Comparison of ENCODE assay signal across 11 cellular contexts in genomic region chr3:29453278-29453961, GRCh38.
DNase-seq lines count a peak whose midpoint lies in the region; ATAC-seq and TF ChIP-seq lines count a peak whose summit lies in the region.
"Had no signal": no experiment of that assay in that cellular context is flagged by ENCODE, and none has a peak within 500 bp of the region (broad histone marks: within the 10 kb centered on the region; RNA-seq: fewer than 3 reads in every experiment).

No MANE protein-coding gene starts in this region.

- CTCF ChIA-PET in activated CD4-positive, alpha-beta memory T cell treated with anti-CD3 and anti-CD28 coated beads, Interleukin-2, amount 10 ng/mL, durations not matched to agents 7 days and 5 days (lab: Charles Lee), result no interaction called here

- no peak overlapping the region for H3K9ac ChIP-seq in subcutaneous abdominal adipose tissue (ENCODE audit: low read length in 5 of 5)

- H3K36me3 ChIP-seq in ascending aorta (no peaks in the 10 kb centered on the region), subcutaneous abdominal adipose tissue (ENCODE audit: control insufficient read depth in 5 of 5, insufficient read depth in 5 of 5, low read length in 5 of 5) (peaks cover 0 to 5% (median under 1%) of the 10 kb centered on the region in 5 donors)

- intact Hi-C loops in ascending aorta (cut with DNase I), result loop anchor here (5.0 kb wide), 1 partner anchor 69 kb away; no protein-coding TSS in a partner anchor

- TF ChIP-seq CTCF in ascending aorta (IDR thresholded peaks at IDR 0.05), result no peak

- no peak overlapping the region for H3K27ac Mint-ChIP-seq in activated CD4-positive, alpha-beta memory T cell treated with anti-CD3 and anti-CD28 coated beads, Interleukin-2, amount 10 ng/mL, durations not matched to agents 7 days and 5 days
- H3K27ac Mint-ChIP-seq: dendritic cell treated with granulocyte-macrophage colony-stimulating factor and Interleukin-4, amounts not matched to agents 40 ng/mL and 50 ng/mL, for 4 days; memory B cell had no signal

- DNase-seq in NCI-H1105 treated with DMSO at 0.1 percent for 48 hours (lab: John Stamatoyannopoulos, UW) (peak; percentile 83), ascending aorta (ENCODE audit: low spot score in 2 of 2) (peak in 1 of 2 donors; percentile 72), kidney tubule cell (ENCODE audit: low spot score) (peak; percentile 74), NOMO-1 treated with DMSO at 0.1 percent for 48 hours (lab: John Stamatoyannopoulos, UW; ENCODE audit: unreplicated experiment) (no peak)
- DNase-seq in activated CD4-positive, alpha-beta T cell treated with anti-CD3 and anti-CD28 coated beads, Interleukin-2, amount 50 U/mL, for 48 hours, result no peak
- no peak for DNase-seq in activated CD4-positive, alpha-beta memory T cell treated with anti-CD3 and anti-CD28 coated beads, Interleukin-2, amount 10 ng/mL, durations not matched to agents 7 days and 5 days
- DNase-seq: GF-D8 had no signal

- H3K4me1 ChIP-seq in ascending aorta, result peaks cover 8 to 16% of the 10 kb centered on the region in 2 donors
- H3K4me1 ChIP-seq in subcutaneous abdominal adipose tissue (ENCODE audit: control insufficient read depth in 5 of 5, insufficient read depth in 5 of 5, low read length in 5 of 5), result peaks cover 0 to 17% (median 13%) of the 10 kb centered on the region in 5 donors

- H3K9me3 Mint-ChIP-seq in activated CD4-positive, alpha-beta memory T cell treated with anti-CD3 and anti-CD28 coated beads, Interleukin-2, amount 10 ng/mL, durations not matched to agents 7 days and 5 days, result no peaks in the 10 kb centered on the region
- H3K9me3 Mint-ChIP-seq: dendritic cell treated with granulocyte-macrophage colony-stimulating factor and Interleukin-4, amounts not matched to agents 40 ng/mL and 50 ng/mL, for 4 days had no signal

- no peaks in the 10 kb centered on the region for H3K9me3 ChIP-seq in ascending aorta
- H3K9me3 ChIP-seq in subcutaneous abdominal adipose tissue (ENCODE audit: control insufficient read depth in 5 of 5, low read length in 5 of 5), result no peaks in the 10 kb centered on the region

- ATAC-seq in GM19035 (IDR thresholded peaks at IDR 0.05; ENCODE audit: unreplicated experiment), result no peak

- no peaks in the 10 kb centered on the region for H3K36me3 Mint-ChIP-seq in activated CD4-positive, alpha-beta memory T cell treated with anti-CD3 and anti-CD28 coated beads, Interleukin-2, amount 10 ng/mL, durations not matched to agents 7 days and 5 days (ENCODE audit: low read depth)
- H3K36me3 Mint-ChIP-seq: memory B cell had no signal

- no peaks in the 10 kb centered on the region for H3K27me3 Mint-ChIP-seq in activated CD4-positive, alpha-beta memory T cell treated with anti-CD3 and anti-CD28 coated beads, Interleukin-2, amount 10 ng/mL, durations not matched to agents 7 days and 5 days
- H3K27me3 Mint-ChIP-seq: dendritic cell treated with granulocyte-macrophage colony-stimulating factor and Interleukin-4, amounts not matched to agents 40 ng/mL and 50 ng/mL, for 4 days; memory B cell had no signal

- no peak overlapping the region for H3K4me3 Mint-ChIP-seq in activated CD4-positive, alpha-beta memory T cell treated with anti-CD3 and anti-CD28 coated beads, Interleukin-2, amount 10 ng/mL, durations not matched to agents 7 days and 5 days
- H3K4me3 Mint-ChIP-seq: dendritic cell treated with granulocyte-macrophage colony-stimulating factor and Interleukin-4, amounts not matched to agents 40 ng/mL and 50 ng/mL, for 4 days; memory B cell had no signal

- no peaks in the 10 kb centered on the region for H3K4me1 Mint-ChIP-seq in activated CD4-positive, alpha-beta memory T cell treated with anti-CD3 and anti-CD28 coated beads, Interleukin-2, amount 10 ng/mL, durations not matched to agents 7 days and 5 days
- H3K4me1 Mint-ChIP-seq: memory B cell had no signal

- H3K27ac ChIP-seq in ascending aorta (peak overlapping the region; percentile 46 to 61), subcutaneous abdominal adipose tissue (ENCODE audit: low read depth, low read length) (peak overlapping the region; percentile 37)

- POLR2A ChIA-PET in activated CD4-positive, alpha-beta memory T cell treated with anti-CD3 and anti-CD28 coated beads, Interleukin-2, amount 10 ng/mL, durations not matched to agents 7 days and 5 days (lab: Charles Lee), result no interaction called here

- peak overlapping the region in 1 of 2 donors; percentile 40 for H3K4me3 ChIP-seq in ascending aorta
- peak overlapping the region in 2 of 5 donors; percentile 14 to 39 for H3K4me3 ChIP-seq in subcutaneous abdominal adipose tissue (ENCODE audit: low read depth in 1 of 5, low read length in 5 of 5)

- H3K27me3 ChIP-seq in ascending aorta, result no peaks in the 10 kb centered on the region
- no peaks in the 10 kb centered on the region for H3K27me3 ChIP-seq in subcutaneous abdominal adipose tissue (ENCODE audit: control insufficient read depth in 5 of 5, insufficient read depth in 4 of 5, low read length in 5 of 5)

Comparison
In these comparisons a context has a peak if more than half of its experiments do, and no peak if none do; other contexts are left out.
1. DNase-seq: peak in NCI-H1105 treated with DMSO at 0.1 percent for 48 hours (single experiment) and kidney tubule cell (single experiment); none in NOMO-1 treated with DMSO at 0.1 percent for 48 hours (single experiment), activated CD4-positive, alpha-beta T cell treated with anti-CD3 and anti-CD28 coated beads, Interleukin-2, amount 50 U/mL, for 48 hours (0 of 2) and activated CD4-positive, alpha-beta memory T cell treated with anti-CD3 and anti-CD28 coated beads, Interleukin-2, amount 10 ng/mL, durations not matched to agents 7 days and 5 days (single experiment).